14 cellular contexts compared by ENCODE assay signal in the genomic region with DNA sequence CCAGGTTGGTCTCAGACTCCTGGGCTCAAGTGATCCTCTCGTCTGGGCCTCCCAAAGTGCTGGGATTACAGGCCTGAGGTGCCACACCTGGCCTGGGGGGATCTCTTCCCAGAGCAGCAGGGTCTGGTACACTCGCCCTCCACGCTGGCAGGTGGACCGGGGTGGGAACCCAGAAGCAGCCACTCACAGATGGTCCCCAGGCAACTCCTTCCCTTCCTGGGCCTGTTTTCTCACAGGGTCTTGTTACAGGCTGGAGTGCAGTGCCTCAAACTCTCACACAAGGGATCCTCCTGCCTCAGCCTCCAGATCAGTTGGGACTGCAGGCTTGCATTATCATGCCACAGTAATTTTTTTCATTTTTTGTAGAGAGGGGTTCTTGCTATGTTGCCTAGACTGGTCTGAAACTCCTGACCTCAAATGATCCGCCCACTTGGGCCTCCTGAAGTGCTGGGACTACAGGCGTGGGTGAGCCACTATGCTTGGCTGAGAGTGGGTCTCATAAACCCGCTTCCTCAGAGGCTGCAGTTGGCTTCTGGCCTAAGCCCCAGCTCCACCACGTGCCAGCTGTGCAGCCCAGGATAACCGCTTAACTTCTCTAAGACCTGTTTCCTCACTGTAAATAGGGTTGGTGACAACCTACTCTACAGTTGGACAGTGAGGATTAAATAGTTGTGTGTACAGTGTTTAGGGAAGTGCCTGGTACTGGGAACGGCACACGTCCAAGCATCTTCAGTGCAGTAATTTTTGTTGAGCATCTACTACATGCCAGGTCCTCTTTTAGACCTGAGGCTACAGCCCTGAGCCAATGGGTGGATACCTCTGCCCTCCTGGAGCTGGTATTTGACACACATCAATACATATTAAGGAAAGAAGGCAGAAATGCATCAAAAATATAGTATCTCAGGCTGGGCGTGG. TPM values are rescaled to one million over a fixed set of nuclear protein-coding genes. Genes with fewer than 3 reads are reported as not detected.
DNase-seq lines count a peak whose midpoint lies in the region; ATAC-seq and TF ChIP-seq lines count a peak whose summit lies in the region.
"Had no signal": no experiment of that assay in that cellular context is flagged by ENCODE, and none has a peak within 500 bp of the region (broad histone marks: within the 10 kb centered on the region; RNA-seq: fewer than 3 reads in every experiment).

No MANE protein-coding gene starts in this region.

- CTCF ChIA-PET in activated CD4-positive, alpha-beta memory T cell treated with anti-CD3 and anti-CD28 coated beads for 36 hours (lab: Charles Lee): interaction anchor here (0.6 to 2.7 kb wide), 2 partner anchors 14 to 17 kb away, joined by 3 to 12 read pairs; partner anchors contain the start of genes MRPS12 and SARS2
- CTCF ChIA-PET in activated CD4-positive, alpha-beta memory T cell treated with anti-CD3 and anti-CD28 coated beads, Interleukin-2, amount 10 ng/mL, durations not matched to agents 7 days and 5 days (lab: Charles Lee): interaction anchor here (0.5 to 1.8 kb wide), 3 partner anchors 17 to 330 kb away, joined by 4 to 11 read pairs (median 5); partner anchors contain the start of genes MRPS12 and SARS2

- no peak overlapping the region for H3K4me3 Mint-ChIP-seq in activated CD4-positive, alpha-beta memory T cell treated with anti-CD3 and anti-CD28 coated beads for 36 hours
- no peak overlapping the region for H3K4me3 Mint-ChIP-seq in activated CD4-positive, alpha-beta memory T cell treated with anti-CD3 and anti-CD28 coated beads, Interleukin-2, amount 10 ng/mL, durations not matched to agents 7 days and 5 days
- no peak overlapping the region for H3K4me3 Mint-ChIP-seq in activated T-helper 17 cell treated with anti-CD3 and anti-CD28 coated beads, Interleukin-2, amount 50 U/mL, for 72 hours
- H3K4me3 Mint-ChIP-seq: activated naive CD8-positive, alpha-beta T cell treated with anti-CD3 and anti-CD28 coated beads, Interleukin-2, amount 10 ng/mL, durations not matched to agents 7 days and 5 days; T-helper 1 cell treated with Interleukin-12 subunit alpha and Interleukin-12 subunit beta and Interleukin-4 antibody, amounts not matched to agents 30 μg/mL and 1 μg/mL, for 36 hours had no signal

- peak overlapping the region; percentile 17 for H3K14ac ChIP-seq in neuronal stem cell (ENCODE audit: low read length)

- no peak overlapping the region for H2BK15ac ChIP-seq in neuronal stem cell (ENCODE audit: low read length)

- no peaks in the 10 kb centered on the region for H3K27me3 ChIP-seq in Loucy (ENCODE audit: insufficient read depth, low read length, poor library complexity, severe bottlenecking)
- H3K27me3 ChIP-seq in neuronal stem cell (ENCODE audit: control insufficient read depth in 3 of 3, insufficient read depth in 3 of 3, low read depth in 1 of 3, low read length in 3 of 3): no peaks in the 10 kb centered on the region
- H3K27me3 ChIP-seq in dorsolateral prefrontal cortex: peaks cover 0 to 4% (median 0%) of the 10 kb centered on the region in 45 donors

- no peak overlapping the region for H2BK12ac ChIP-seq in neuronal stem cell (ENCODE audit: low read length)

- no peaks in the 10 kb centered on the region for H3K9me2 ChIP-seq in Loucy (replicated peaks; ENCODE audit: low read depth, low read length)

- peak overlapping the region; percentile 35 for H3K18ac ChIP-seq in neuronal stem cell (ENCODE audit: low read length)

- H3K27ac Mint-ChIP-seq in activated CD4-positive, alpha-beta memory T cell treated with anti-CD3 and anti-CD28 coated beads for 36 hours: no peak overlapping the region
- H3K27ac Mint-ChIP-seq in activated CD4-positive, alpha-beta memory T cell treated with anti-CD3 and anti-CD28 coated beads, Interleukin-2, amount 10 ng/mL, durations not matched to agents 7 days and 5 days: no peak overlapping the region
- H3K27ac Mint-ChIP-seq in activated T-helper 17 cell treated with anti-CD3 and anti-CD28 coated beads, Interleukin-2, amount 50 U/mL, for 72 hours: peak overlapping the region; percentile 32
- H3K27ac Mint-ChIP-seq: activated naive CD8-positive, alpha-beta T cell treated with anti-CD3 and anti-CD28 coated beads, Interleukin-2, amount 10 ng/mL, durations not matched to agents 7 days and 5 days; T-helper 1 cell treated with Interleukin-12 subunit alpha and Interleukin-12 subunit beta and Interleukin-4 antibody, amounts not matched to agents 30 μg/mL and 1 μg/mL, for 36 hours had no signal

- no peaks in the 10 kb centered on the region for H3K27me3 Mint-ChIP-seq in activated CD4-positive, alpha-beta memory T cell treated with anti-CD3 and anti-CD28 coated beads for 36 hours
- no peaks in the 10 kb centered on the region for H3K27me3 Mint-ChIP-seq in activated CD4-positive, alpha-beta memory T cell treated with anti-CD3 and anti-CD28 coated beads, Interleukin-2, amount 10 ng/mL, durations not matched to agents 7 days and 5 days
- no peaks in the 10 kb centered on the region for H3K27me3 Mint-ChIP-seq in activated T-helper 17 cell treated with anti-CD3 and anti-CD28 coated beads, Interleukin-2, amount 50 U/mL, for 72 hours
- H3K27me3 Mint-ChIP-seq: activated naive CD8-positive, alpha-beta T cell treated with anti-CD3 and anti-CD28 coated beads, Interleukin-2, amount 10 ng/mL, durations not matched to agents 7 days and 5 days had no signal

- H4K91ac ChIP-seq in neuronal stem cell (ENCODE audit: low read depth, low read length, poor library complexity): no peak overlapping the region

- H3K4ac ChIP-seq in neuronal stem cell (ENCODE audit: low read length): no peak overlapping the region

- H2BK5ac ChIP-seq in neuronal stem cell (ENCODE audit: low read length): no peak overlapping the region

- WGBS in neuronal stem cell (ENCODE audit: extremely low coverage in 2 of 2, insufficient read length in 2 of 2, insufficient replicate concordance in 1 of 2), 2 donors: no CpG with 5 or more reads among the region's 12 CpGs

- peaks cover 8% of the 10 kb centered on the region for H3K36me3 Mint-ChIP-seq in activated CD4-positive, alpha-beta memory T cell treated with anti-CD3 and anti-CD28 coated beads for 36 hours
- H3K36me3 Mint-ChIP-seq in activated CD4-positive, alpha-beta memory T cell treated with anti-CD3 and anti-CD28 coated beads, Interleukin-2, amount 10 ng/mL, durations not matched to agents 7 days and 5 days (ENCODE audit: low read depth): peaks cover 18% of the 10 kb centered on the region
- H3K36me3 Mint-ChIP-seq in activated T-helper 17 cell treated with anti-CD3 and anti-CD28 coated beads, Interleukin-2, amount 50 U/mL, for 72 hours (ENCODE audit: low read depth): peaks cover 16% of the 10 kb centered on the region

- H3K4me1 ChIP-seq in Loucy (ENCODE audit: insufficient read depth, low read length, poor library complexity, severe bottlenecking) (peaks cover 7% of the 10 kb centered on the region), neuronal stem cell (ENCODE audit: control insufficient read depth in 2 of 2, insufficient read depth in 1 of 2, low read depth in 1 of 2, low read length in 2 of 2) (no peaks in the 10 kb centered on the region)

- POLR2A ChIA-PET in activated CD4-positive, alpha-beta memory T cell treated with anti-CD3 and anti-CD28 coated beads for 36 hours (lab: Charles Lee): no interaction called here
- POLR2A ChIA-PET in activated CD4-positive, alpha-beta memory T cell treated with anti-CD3 and anti-CD28 coated beads, Interleukin-2, amount 10 ng/mL, durations not matched to agents 7 days and 5 days (lab: Charles Lee): interaction anchor here (0.6 to 0.9 kb wide), 2 partner anchors 12 to 71 kb away, joined by 3 to 4 read pairs; no protein-coding TSS in a partner anchor

- H3K79me2 ChIP-seq in Loucy (ENCODE audit: insufficient read depth, low read length): no peaks in the 10 kb centered on the region

- H3K9me3 ChIP-seq in Loucy (ENCODE audit: insufficient read depth, low read depth, low read length) (no peaks in the 10 kb centered on the region), neuronal stem cell (replicated peaks in 1 of 2; ENCODE audit: control insufficient read depth in 2 of 2, insufficient read depth in 1 of 2, low read depth in 1 of 2, low read length in 2 of 2) (peaks cover 0 to under 1% of the 10 kb centered on the region in 2 donors)
- H3K9me3 ChIP-seq: thoracic aorta had no signal

- no peaks in the 10 kb centered on the region for H4K20me1 ChIP-seq in Loucy (ENCODE audit: insufficient read depth, low read length, poor library complexity, severe bottlenecking)

- peak; percentile 20 for DNase-seq in activated CD4-positive, alpha-beta memory T cell treated with anti-CD3 and anti-CD28 coated beads for 36 hours
- no peak for DNase-seq in activated CD4-positive, alpha-beta memory T cell treated with anti-CD3 and anti-CD28 coated beads, Interleukin-2, amount 10 ng/mL, durations not matched to agents 7 days and 5 days
- no peak for DNase-seq in neuronal stem cell (ENCODE audit: low spot score)
- no peak for DNase-seq in NCI-H774 (lab: John Stamatoyannopoulos, UW)
- no peak for DNase-seq in dorsolateral prefrontal cortex
- DNase-seq: activated naive CD8-positive, alpha-beta T cell treated with anti-CD3 and anti-CD28 coated beads, Interleukin-2, amount 10 ng/mL, durations not matched to agents 7 days and 5 days; central memory CD4-positive, alpha-beta T cell; NCI-H1105 treated with DMSO at 0.1 percent for 48 hours had no signal

- H3K27ac ChIP-seq in neuronal stem cell (replicated peaks; ENCODE audit: low read length): no peak overlapping the region
- H3K27ac ChIP-seq in dorsolateral prefrontal cortex: no peak overlapping the region
- H3K27ac ChIP-seq: thoracic aorta had no signal

- H3K9ac ChIP-seq in Loucy (ENCODE audit: low read depth, low read length, poor library complexity, severe bottlenecking) (peak overlapping the region; percentile 17), neuronal stem cell (ENCODE audit: low read depth, low read length, poor library complexity) (no peak overlapping the region)

- no peak overlapping the region for H4K8ac ChIP-seq in neuronal stem cell (ENCODE audit: low read depth, low read length)

- peak overlapping the region; percentile 55 for H3K23ac ChIP-seq in neuronal stem cell (ENCODE audit: low read depth, low read length, poor library complexity)

- no peak for TF ChIP-seq POLR2A in GM18505 (IDR thresholded peaks at IDR 0.05; ENCODE audit: borderline replicate concordance, extremely low read depth, insufficient read depth, insufficient read length)

- peak overlapping the region; percentile 63 for H2AK5ac ChIP-seq in neuronal stem cell (ENCODE audit: low read depth, low read length)

- intact Hi-C loops in activated CD4-positive, alpha-beta memory T cell treated with anti-CD3 and anti-CD28 coated beads for 36 hours (cut with micrococcal nuclease): no loop called here
- intact Hi-C loops in dorsolateral prefrontal cortex (cut with DNase I): no loop called here

- TF ChIP-seq CTCF in Loucy (conservative IDR thresholded peaks at IDR 0.05; ENCODE audit: low read length) (no peak), dorsolateral prefrontal cortex (IDR thresholded peaks at IDR 0.05 in 54 of 56, conservative IDR thresholded peaks at IDR 0.05 in 2 of 56; ENCODE audit: low read depth in 1 of 56, partially characterized antibody in 56 of 56) (no peak)

- H2AFZ ChIP-seq in Loucy (ENCODE audit: low read length) (no peak overlapping the region), neuronal stem cell (ENCODE audit: low read length) (no peak overlapping the region)

- H3K4me1 Mint-ChIP-seq in activated CD4-positive, alpha-beta memory T cell treated with anti-CD3 and anti-CD28 coated beads for 36 hours (ENCODE audit: low read depth): peaks cover 9% of the 10 kb centered on the region
- H3K4me1 Mint-ChIP-seq in activated CD4-positive, alpha-beta memory T cell treated with anti-CD3 and anti-CD28 coated beads, Interleukin-2, amount 10 ng/mL, durations not matched to agents 7 days and 5 days: peaks cover 7% of the 10 kb centered on the region
- H3K4me1 Mint-ChIP-seq in activated T-helper 17 cell treated with anti-CD3 and anti-CD28 coated beads, Interleukin-2, amount 50 U/mL, for 72 hours: no peaks in the 10 kb centered on the region

- peak; percentile 65 for ATAC-seq in activated T-helper 17 cell treated with anti-CD3 and anti-CD28 coated beads, Interleukin-2, amount 50 U/mL, for 72 hours (replicated peaks)
- no peak for ATAC-seq in GM18505 (IDR thresholded peaks at IDR 0.05; ENCODE audit: unreplicated experiment)

- H3K4me3 ChIP-seq in Loucy (ENCODE audit: low read length, poor library complexity, severe bottlenecking) (no peak overlapping the region), neuronal stem cell (ENCODE audit: low read length in 2 of 2) (peak overlapping the region in 1 of 2 donors; percentile 34), dorsolateral prefrontal cortex (no peak overlapping the region)
- H3K4me3 ChIP-seq: thoracic aorta had no signal

- peaks cover 2% of the 10 kb centered on the region for H3K79me1 ChIP-seq in neuronal stem cell (ENCODE audit: low read depth, low read length)

- H3K36me3 ChIP-seq in Loucy (ENCODE audit: insufficient read depth, low read length) (no peaks in the 10 kb centered on the region), neuronal stem cell (replicated peaks in 1 of 2; ENCODE audit: control insufficient read depth in 2 of 2, insufficient read depth in 2 of 2, low read length in 2 of 2) (peaks cover 0 to 6% of the 10 kb centered on the region in 2 donors)
- H3K36me3 ChIP-seq: thoracic aorta had no signal

- H3F3A ChIP-seq in Loucy (ENCODE audit: low read depth): no peaks in the 10 kb centered on the region

- no peaks in the 10 kb centered on the region for H3K9me3 Mint-ChIP-seq in activated CD4-positive, alpha-beta memory T cell treated with anti-CD3 and anti-CD28 coated beads for 36 hours
- no peaks in the 10 kb centered on the region for H3K9me3 Mint-ChIP-seq in activated CD4-positive, alpha-beta memory T cell treated with anti-CD3 and anti-CD28 coated beads, Interleukin-2, amount 10 ng/mL, durations not matched to agents 7 days and 5 days
- H3K9me3 Mint-ChIP-seq in activated T-helper 17 cell treated with anti-CD3 and anti-CD28 coated beads, Interleukin-2, amount 50 U/mL, for 72 hours: no peaks in the 10 kb centered on the region
- H3K9me3 Mint-ChIP-seq: activated naive CD8-positive, alpha-beta T cell treated with anti-CD3 and anti-CD28 coated beads, Interleukin-2, amount 10 ng/mL, durations not matched to agents 7 days and 5 days; T-helper 1 cell treated with Interleukin-12 subunit alpha and Interleukin-12 subunit beta and Interleukin-4 antibody, amounts not matched to agents 30 μg/mL and 1 μg/mL, for 36 hours had no signal

- H2BK120ac ChIP-seq in neuronal stem cell (ENCODE audit: low read depth, low read length): no peak overlapping the region

- H3K4me2 ChIP-seq in Loucy (ENCODE audit: low read depth, low read length, poor library complexity, severe bottlenecking): no peak overlapping the region
- H3K4me2 ChIP-seq in neuronal stem cell (ENCODE audit: insufficient read depth, low read length, poor library complexity, severe bottlenecking): no peak overlapping the region

RNA-seq across cellular contexts. Expression of gene CCER2, which starts 0.9 kb away (rescaled TPM):
- under 1 TPM; 0.33 to 0.36 TPM for total RNA-seq in activated CD4-positive, alpha-beta memory T cell treated with anti-CD3 and anti-CD28 coated beads for 36 hours
- total RNA-seq in activated CD4-positive, alpha-beta memory T cell treated with anti-CD3 and anti-CD28 coated beads, Interleukin-2, amount 10 ng/mL, durations not matched to agents 7 days and 5 days: under 1 TPM; 0.80 to 0.83 TPM
- total RNA-seq in activated T-helper 17 cell treated with anti-CD3 and anti-CD28 coated beads, Interleukin-2, amount 50 U/mL, for 72 hours: under 1 TPM; 0.24 to 0.86 TPM
- polyA plus RNA-seq in neuronal stem cell (2013, experiment 1 of 2): 1.3 TPM
- polyA plus RNA-seq in neuronal stem cell (2013, experiment 2 of 2): 1.2 TPM
- total RNA-seq in dorsolateral prefrontal cortex: 1 to 10 TPM in 114 of 120 experiments, under 1 TPM in 6; 0.52 to 6.8 (median 2.5) TPM
- total RNA-seq: endothelial cell of umbilical vein, thoracic aorta had no signal

RNA-seq across cellular contexts. Expression of gene NFKBIB, which starts 13.1 kb away (rescaled TPM):
- 10 to 100 TPM; 49.6 to 53.4 TPM for total RNA-seq in activated CD4-positive, alpha-beta memory T cell treated with anti-CD3 and anti-CD28 coated beads for 36 hours
- total RNA-seq in activated CD4-positive, alpha-beta memory T cell treated with anti-CD3 and anti-CD28 coated beads, Interleukin-2, amount 10 ng/mL, durations not matched to agents 7 days and 5 days: 10 to 100 TPM; 40.2 to 40.8 TPM
- total RNA-seq in activated T-helper 17 cell treated with anti-CD3 and anti-CD28 coated beads, Interleukin-2, amount 50 U/mL, for 72 hours: 10 to 100 TPM; 41.2 to 68.7 TPM
- polyA plus RNA-seq in neuronal stem cell (2013, experiment 1 of 2): 14.1 TPM
- polyA plus RNA-seq in neuronal stem cell (2013, experiment 2 of 2): 13.2 TPM
- total RNA-seq in dorsolateral prefrontal cortex: 10 to 100 TPM; 15.4 to 37.9 (median 22.5) TPM

RNA-seq across cellular contexts. Expression of gene SIRT2, which starts 13.4 kb away (rescaled TPM):
- 10 to 100 TPM; 23.5 to 24.6 TPM for total RNA-seq in activated CD4-positive, alpha-beta memory T cell treated with anti-CD3 and anti-CD28 coated beads for 36 hours
- total RNA-seq in activated CD4-positive, alpha-beta memory T cell treated with anti-CD3 and anti-CD28 coated beads, Interleukin-2, amount 10 ng/mL, durations not matched to agents 7 days and 5 days: 10 to 100 TPM; 51.4 to 53.2 TPM
- 10 to 100 TPM; 37.9 to 41.2 TPM for total RNA-seq in activated T-helper 17 cell treated with anti-CD3 and anti-CD28 coated beads, Interleukin-2, amount 50 U/mL, for 72 hours
- polyA plus RNA-seq in neuronal stem cell (2013, experiment 1 of 2): 17.7 TPM
- 18.7 TPM for polyA plus RNA-seq in neuronal stem cell (2013, experiment 2 of 2)
- 100 to 1,000 TPM; 113 to 397 (median 166) TPM for total RNA-seq in dorsolateral prefrontal cortex

RNA-seq across cellular contexts. Expression of gene SARS2, which starts 17.7 kb away (rescaled TPM):
- total RNA-seq in activated CD4-positive, alpha-beta memory T cell treated with anti-CD3 and anti-CD28 coated beads for 36 hours: 10 to 100 TPM; 33.7 to 39.6 TPM
- total RNA-seq in activated CD4-positive, alpha-beta memory T cell treated with anti-CD3 and anti-CD28 coated beads, Interleukin-2, amount 10 ng/mL, durations not matched to agents 7 days and 5 days: 10 to 100 TPM; 28.4 to 32.7 TPM
- 10 to 100 TPM; 27.5 to 49.3 TPM for total RNA-seq in activated T-helper 17 cell treated with anti-CD3 and anti-CD28 coated beads, Interleukin-2, amount 50 U/mL, for 72 hours
- 35.8 TPM for polyA plus RNA-seq in neuronal stem cell (2013, experiment 1 of 2)
- polyA plus RNA-seq in neuronal stem cell (2013, experiment 2 of 2): 34.7 TPM
- 10 to 100 TPM; 17.7 to 57.8 (median 28.6) TPM for total RNA-seq in dorsolateral prefrontal cortex

RNA-seq across cellular contexts. Expression of gene MRPS12, which starts 17.9 kb away (rescaled TPM):
- 10 to 100 TPM; 67.3 to 67.6 TPM for total RNA-seq in activated CD4-positive, alpha-beta memory T cell treated with anti-CD3 and anti-CD28 coated beads for 36 hours
- 10 to 100 TPM; 44.6 to 48.5 TPM for total RNA-seq in activated CD4-positive, alpha-beta memory T cell treated with anti-CD3 and anti-CD28 coated beads, Interleukin-2, amount 10 ng/mL, durations not matched to agents 7 days and 5 days
- 100 to 1,000 TPM in 1 of 2 donors, 10 to 100 TPM in 1; 52.7 to 106 TPM for total RNA-seq in activated T-helper 17 cell treated with anti-CD3 and anti-CD28 coated beads, Interleukin-2, amount 50 U/mL, for 72 hours
- 29.7 TPM for polyA plus RNA-seq in neuronal stem cell (2013, experiment 1 of 2)
- polyA plus RNA-seq in neuronal stem cell (2013, experiment 2 of 2): 30.0 TPM
- total RNA-seq in dorsolateral prefrontal cortex: 10 to 100 TPM; 14.4 to 30.2 (median 21.9) TPM
